34 cellular contexts compared by ENCODE assay signal in genomic region chr19:30516111-30516510, GRCh38.
"Had no signal": no experiment of that assay in that cellular context is flagged by ENCODE, and none has a peak within 500 bp of the region (broad histone marks: within the 10 kb centered on the region; RNA-seq: fewer than 3 reads in every experiment).

No MANE protein-coding gene starts in this region.

- H3K36me3 ChIP-seq: MG63 had no signal

- H3K4me3 ChIP-seq: MG63 had no signal

- H3K27ac ChIP-seq: KMS-11 had no signal

- H3K9me3 ChIP-seq: MG63 had no signal

- DNase-seq: Karpas-422, Kasumi-1, KG1, MG63, MM.1S, MV-4-11, NCI-H1048, NCI-H1092, NCI-H1092 treated with DMSO at 0.1 percent for 48 hours, NCI-H1105, NCI-H1105 treated with DMSO at 0.1 percent for 48 hours, NCI-H1417, NCI-H1417 treated with DMSO at 0.1 percent for 48 hours, NCI-H1436, NCI-H1436 treated with DMSO at 0.1 percent for 48 hours, NCI-H146, NCI-H1694, NCI-H1694 treated with DMSO at 0.1 percent for 48 hours, NCI-H187, NCI-H187 treated with DMSO at 0.1 percent for 48 hours, NCI-H1930, NCI-H2029, NCI-H2029 treated with DMSO at 0.1 percent for 48 hours, NCI-H2081, NCI-H2081 treated with DMSO at 0.1 percent for 48 hours, NCI-H2107, NCI-H2171, NCI-H2171 treated with DMSO at 0.1 percent for 48 hours, NCI-H2227 treated with DMSO at 0.1 percent for 48 hours, NCI-H226, NCI-H345, NCI-H446, NCI-H446 treated with DMSO at 0.1 percent for 48 hours had no signal
